1 cellular context compared by ENCODE assay signal in the genomic region with DNA sequence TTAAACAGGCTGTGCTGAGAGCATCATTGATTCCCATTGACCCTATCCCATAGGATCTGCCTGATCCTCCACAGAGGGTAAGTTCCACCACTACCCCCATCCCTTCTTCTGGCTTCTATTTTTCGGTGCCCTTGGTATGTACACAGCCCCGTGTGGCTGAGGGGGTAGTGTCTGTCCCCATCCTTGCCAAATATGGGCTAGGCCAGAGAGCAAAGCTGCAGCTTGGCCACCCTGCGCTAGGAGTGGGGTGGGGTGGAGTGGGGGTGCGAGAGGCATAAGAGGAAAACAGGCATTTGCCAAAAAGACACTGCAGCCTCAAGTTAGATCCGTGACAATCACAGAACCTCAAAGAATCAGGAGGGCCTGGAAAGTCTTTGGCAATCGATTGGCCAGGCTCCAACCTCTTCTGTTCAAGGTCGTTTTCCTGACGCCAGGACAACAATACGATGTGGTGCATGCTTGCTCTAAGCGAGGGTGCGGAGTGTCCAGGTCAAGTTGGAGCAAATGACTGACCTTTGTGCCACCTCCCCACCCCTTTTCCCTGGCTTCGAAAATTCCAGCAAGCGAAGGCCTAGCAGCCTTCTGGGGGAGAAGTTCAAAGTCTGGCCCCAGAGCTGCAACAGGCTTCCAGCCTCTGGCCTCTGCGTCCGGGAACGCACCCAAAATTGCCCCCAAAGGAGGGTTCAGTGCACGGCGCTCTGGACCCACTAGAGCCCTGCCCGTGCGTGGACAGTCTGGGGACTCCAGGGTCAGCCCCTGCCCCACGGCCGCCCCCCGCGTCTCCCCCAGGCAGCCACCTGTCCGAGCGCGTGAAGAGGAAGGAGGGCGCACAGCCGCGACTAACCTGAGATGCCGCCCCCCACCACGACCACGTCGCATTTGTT.
TF ChIP-seq lines count a peak whose summit lies in the region.

No MANE protein-coding gene starts in this region.

TF ChIP-seq in GM23338, 12 proteins besides CTCF, POLR2A, EP300 and RAD21 (continued from another document):
- TF ChIP-seq POLR2AphosphoS5 (IDR thresholded peaks at IDR 0.05; ENCODE audit: low read depth), result no peak
- no peak for TF ChIP-seq STAT1 (IDR thresholded peaks at IDR 0.05; ENCODE audit: unreplicated experiment)
- TF ChIP-seq CREB1 (CRISPR knock-in tag; IDR thresholded peaks at IDR 0.05; ENCODE audit: low read depth), result no peak
- TF ChIP-seq, protein P1, sequence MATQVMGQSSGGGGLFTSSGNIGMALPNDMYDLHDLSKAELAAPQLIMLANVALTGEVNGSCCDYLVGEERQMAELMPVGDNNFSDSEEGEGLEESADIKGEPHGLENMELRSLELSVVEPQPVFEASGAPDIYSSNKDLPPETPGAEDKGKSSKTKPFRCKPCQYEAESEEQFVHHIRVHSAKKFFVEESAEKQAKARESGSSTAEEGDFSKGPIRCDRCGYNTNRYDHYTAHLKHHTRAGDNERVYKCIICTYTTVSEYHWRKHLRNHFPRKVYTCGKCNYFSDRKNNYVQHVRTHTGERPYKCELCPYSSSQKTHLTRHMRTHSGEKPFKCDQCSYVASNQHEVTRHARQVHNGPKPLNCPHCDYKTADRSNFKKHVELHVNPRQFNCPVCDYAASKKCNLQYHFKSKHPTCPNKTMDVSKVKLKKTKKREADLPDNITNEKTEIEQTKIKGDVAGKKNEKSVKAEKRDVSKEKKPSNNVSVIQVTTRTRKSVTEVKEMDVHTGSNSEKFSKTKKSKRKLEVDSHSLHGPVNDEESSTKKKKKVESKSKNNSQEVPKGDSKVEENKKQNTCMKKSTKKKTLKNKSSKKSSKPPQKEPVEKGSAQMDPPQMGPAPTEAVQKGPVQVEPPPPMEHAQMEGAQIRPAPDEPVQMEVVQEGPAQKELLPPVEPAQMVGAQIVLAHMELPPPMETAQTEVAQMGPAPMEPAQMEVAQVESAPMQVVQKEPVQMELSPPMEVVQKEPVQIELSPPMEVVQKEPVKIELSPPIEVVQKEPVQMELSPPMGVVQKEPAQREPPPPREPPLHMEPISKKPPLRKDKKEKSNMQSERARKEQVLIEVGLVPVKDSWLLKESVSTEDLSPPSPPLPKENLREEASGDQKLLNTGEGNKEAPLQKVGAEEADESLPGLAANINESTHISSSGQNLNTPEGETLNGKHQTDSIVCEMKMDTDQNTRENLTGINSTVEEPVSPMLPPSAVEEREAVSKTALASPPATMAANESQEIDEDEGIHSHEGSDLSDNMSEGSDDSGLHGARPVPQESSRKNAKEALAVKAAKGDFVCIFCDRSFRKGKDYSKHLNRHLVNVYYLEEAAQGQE (IDR thresholded peaks at IDR 0.05; ENCODE audit: unreplicated experiment), result no peak
- TF ChIP-seq, protein P2, sequence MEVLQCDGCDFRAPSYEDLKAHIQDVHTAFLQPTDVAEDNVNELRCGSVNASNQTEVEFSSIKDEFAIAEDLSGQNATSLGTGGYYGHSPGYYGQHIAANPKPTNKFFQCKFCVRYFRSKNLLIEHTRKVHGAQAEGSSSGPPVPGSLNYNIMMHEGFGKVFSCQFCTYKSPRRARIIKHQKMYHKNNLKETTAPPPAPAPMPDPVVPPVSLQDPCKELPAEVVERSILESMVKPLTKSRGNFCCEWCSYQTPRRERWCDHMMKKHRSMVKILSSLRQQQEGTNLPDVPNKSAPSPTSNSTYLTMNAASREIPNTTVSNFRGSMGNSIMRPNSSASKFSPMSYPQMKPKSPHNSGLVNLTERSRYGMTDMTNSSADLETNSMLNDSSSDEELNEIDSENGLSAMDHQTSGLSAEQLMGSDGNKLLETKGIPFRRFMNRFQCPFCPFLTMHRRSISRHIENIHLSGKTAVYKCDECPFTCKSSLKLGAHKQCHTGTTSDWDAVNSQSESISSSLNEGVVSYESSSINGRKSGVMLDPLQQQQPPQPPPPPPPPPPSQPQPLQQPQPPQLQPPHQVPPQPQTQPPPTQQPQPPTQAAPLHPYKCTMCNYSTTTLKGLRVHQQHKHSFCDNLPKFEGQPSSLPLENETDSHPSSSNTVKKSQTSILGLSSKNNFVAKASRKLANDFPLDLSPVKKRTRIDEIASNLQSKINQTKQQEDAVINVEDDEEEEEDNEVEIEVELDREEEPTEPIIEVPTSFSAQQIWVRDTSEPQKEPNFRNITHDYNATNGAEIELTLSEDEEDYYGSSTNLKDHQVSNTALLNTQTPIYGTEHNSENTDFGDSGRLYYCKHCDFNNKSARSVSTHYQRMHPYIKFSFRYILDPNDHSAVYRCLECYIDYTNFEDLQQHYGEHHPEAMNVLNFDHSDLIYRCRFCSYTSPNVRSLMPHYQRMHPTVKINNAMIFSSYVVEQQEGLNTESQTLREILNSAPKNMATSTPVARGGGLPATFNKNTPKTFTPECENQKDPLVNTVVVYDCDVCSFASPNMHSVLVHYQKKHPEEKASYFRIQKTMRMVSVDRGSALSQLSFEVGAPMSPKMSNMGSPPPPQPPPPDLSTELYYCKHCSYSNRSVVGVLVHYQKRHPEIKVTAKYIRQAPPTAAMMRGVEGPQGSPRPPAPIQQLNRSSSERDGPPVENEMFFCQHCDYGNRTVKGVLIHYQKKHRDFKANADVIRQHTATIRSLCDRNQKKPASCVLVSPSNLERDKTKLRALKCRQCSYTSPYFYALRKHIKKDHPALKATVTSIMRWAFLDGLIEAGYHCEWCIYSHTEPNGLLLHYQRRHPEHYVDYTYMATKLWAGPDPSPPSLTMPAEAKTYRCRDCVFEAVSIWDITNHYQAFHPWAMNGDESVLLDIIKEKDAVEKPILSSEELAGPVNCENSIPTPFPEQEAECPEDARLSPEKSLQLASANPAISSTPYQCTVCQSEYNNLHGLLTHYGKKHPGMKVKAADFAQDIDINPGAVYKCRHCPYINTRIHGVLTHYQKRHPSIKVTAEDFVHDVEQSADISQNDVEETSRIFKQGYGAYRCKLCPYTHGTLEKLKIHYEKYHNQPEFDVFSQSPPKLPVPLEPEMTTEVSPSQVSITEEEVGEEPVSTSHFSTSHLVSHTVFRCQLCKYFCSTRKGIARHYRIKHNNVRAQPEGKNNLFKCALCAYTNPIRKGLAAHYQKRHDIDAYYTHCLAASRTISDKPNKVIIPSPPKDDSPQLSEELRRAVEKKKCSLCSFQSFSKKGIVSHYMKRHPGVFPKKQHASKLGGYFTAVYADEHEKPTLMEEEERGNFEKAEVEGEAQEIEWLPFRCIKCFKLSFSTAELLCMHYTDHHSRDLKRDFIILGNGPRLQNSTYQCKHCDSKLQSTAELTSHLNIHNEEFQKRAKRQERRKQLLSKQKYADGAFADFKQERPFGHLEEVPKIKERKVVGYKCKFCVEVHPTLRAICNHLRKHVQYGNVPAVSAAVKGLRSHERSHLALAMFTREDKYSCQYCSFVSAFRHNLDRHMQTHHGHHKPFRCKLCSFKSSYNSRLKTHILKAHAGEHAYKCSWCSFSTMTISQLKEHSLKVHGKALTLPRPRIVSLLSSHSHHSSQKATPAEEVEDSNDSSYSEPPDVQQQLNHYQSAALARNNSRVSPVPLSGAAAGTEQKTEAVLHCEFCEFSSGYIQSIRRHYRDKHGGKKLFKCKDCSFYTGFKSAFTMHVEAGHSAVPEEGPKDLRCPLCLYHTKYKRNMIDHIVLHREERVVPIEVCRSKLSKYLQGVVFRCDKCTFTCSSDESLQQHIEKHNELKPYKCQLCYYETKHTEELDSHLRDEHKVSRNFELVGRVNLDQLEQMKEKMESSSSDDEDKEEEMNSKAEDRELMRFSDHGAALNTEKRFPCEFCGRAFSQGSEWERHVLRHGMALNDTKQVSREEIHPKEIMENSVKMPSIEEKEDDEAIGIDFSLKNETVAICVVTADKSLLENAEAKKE (CRISPR knock-in tag; IDR thresholded peaks at IDR 0.05), result no peak
- TF ChIP-seq JUNB (IDR thresholded peaks at IDR 0.05; ENCODE audit: unreplicated experiment), result no peak
- no peak for TF ChIP-seq NANOG (IDR thresholded peaks at IDR 0.05; ENCODE audit: borderline replicate concordance)
TF ChIP-seq in GM23338: peak in this region for 0.
